13 cellular contexts compared by ENCODE assay signal in genomic region chr12:91991397-91992187, GRCh38.
DNase-seq lines count a peak whose midpoint lies in the region; ATAC-seq, FAIRE-seq and TF ChIP-seq lines count a peak whose summit lies in the region.
"Had no signal": no experiment of that assay in that cellular context is flagged by ENCODE, and none has a peak within 500 bp of the region (broad histone marks: within the 10 kb centered on the region; RNA-seq: fewer than 3 reads in every experiment).

No MANE protein-coding gene starts in this region.

- in situ Hi-C loops in HepG2 (cut with HindIII; ENCODE audit: extremely low pct_ligation_motif_present, low pct_unique_long_range_greater_than_20kb), result no loop called here

- POLR2A ChIA-PET in HepG2 (lab: Yijun Ruan, JAX), result no interaction called here

- ATAC-seq in GM21390 (IDR thresholded peaks at IDR 0.05; ENCODE audit: unreplicated experiment) (peak; percentile 75), HepG2 (no peak)

- H3K4me3 ChIP-seq in SU-DHL-6 (ENCODE audit: insufficient read depth, low read length, poor library complexity, severe bottlenecking), result no peak overlapping the region
- no peak overlapping the region for H3K4me3 ChIP-seq in HepG2 (replicated peaks in 1 of 3; ENCODE audit: insufficient read depth in 1 of 3, low read depth in 2 of 3, low read length in 3 of 3)

- H3K9me2 ChIP-seq in SU-DHL-6 (replicated peaks; ENCODE audit: insufficient read depth, low read length), result no peaks in the 10 kb centered on the region

- CTCF ChIA-PET in HepG2 (lab: Yijun Ruan, JAX; ENCODE audit: low intra/inter-chr PET ratio, low total read pairs), result no interaction called here

- no peak for TF ChIP-seq RAD21 in HepG2 (CRISPR knock-in tag; IDR thresholded peaks at IDR 0.05)

- H3K79me2 ChIP-seq in SU-DHL-6 (ENCODE audit: insufficient read depth, low read length) (no peaks in the 10 kb centered on the region), HepG2 (ENCODE audit: insufficient read depth, low read length) (no peaks in the 10 kb centered on the region)

- WGBS in HepG2 (ENCODE audit: low lambda C conversion rate), result 0% methylated on average over 1 of the region's 1 CpG

- no peaks in the 10 kb centered on the region for H3K36me3 ChIP-seq in SU-DHL-6 (ENCODE audit: low read length)
- H3K36me3 ChIP-seq in HepG2 (replicated peaks in 1 of 2; ENCODE audit: control insufficient read depth in 1 of 2, insufficient read depth in 2 of 2, low read length in 2 of 2), result no peaks in the 10 kb centered on the region

- no peak overlapping the region for H2AFZ ChIP-seq in SU-DHL-6 (ENCODE audit: low read depth, low read length, severe bottlenecking)
- no peak overlapping the region for H2AFZ ChIP-seq in HepG2 (ENCODE audit: low read length)

- TF ChIP-seq EP300 in HepG2 (IDR thresholded peaks at IDR 0.05; ENCODE audit: low read depth in 2 of 2, low read length in 2 of 2) (no peak), HepG2 (CRISPR knock-in tag; IDR thresholded peaks at IDR 0.05; ENCODE audit: borderline replicate concordance) (no peak)

- H3F3A ChIP-seq in SU-DHL-6 (ENCODE audit: insufficient read depth), result no peaks in the 10 kb centered on the region

- no peak overlapping the region for H3K9ac ChIP-seq in SU-DHL-6 (ENCODE audit: low read length)
- no peak overlapping the region for H3K9ac ChIP-seq in HepG2 (ENCODE audit: insufficient read depth, low read depth, low read length)

- no peak overlapping the region for H3K4me2 ChIP-seq in SU-DHL-6 (ENCODE audit: low read depth, low read length, poor library complexity, severe bottlenecking)
- H3K4me2 ChIP-seq in HepG2 (ENCODE audit: low read depth, low read length), result no peak overlapping the region

- H4K20me1 ChIP-seq in SU-DHL-6 (ENCODE audit: low read depth, low read length) (no peaks in the 10 kb centered on the region), HepG2 (ENCODE audit: insufficient read depth, low read length) (no peaks in the 10 kb centered on the region)

- H3K27me3 ChIP-seq in SU-DHL-6 (ENCODE audit: low read length), result no peaks in the 10 kb centered on the region
- H3K27me3 ChIP-seq in HepG2 (ENCODE audit: control insufficient read depth in 1 of 2, insufficient read depth in 2 of 2, low read length in 2 of 2), result no peaks in the 10 kb centered on the region

- H3K9me3 ChIP-seq in SU-DHL-6 (ENCODE audit: insufficient read depth, low read length) (no peaks in the 10 kb centered on the region), HepG2 (ENCODE audit: low read length) (no peaks in the 10 kb centered on the region)

- TF ChIP-seq CTCF in SU-DHL-6 (IDR thresholded peaks at IDR 0.05; ENCODE audit: insufficient read depth, low read length, poor library complexity, severe bottlenecking) (peak; percentile 12), HepG2 (CRISPR knock-in tag; IDR thresholded peaks at IDR 0.05) (0 out of 2 replicates have a peak, but pooled peaks have one; percentile 7)

- H3K27ac ChIP-seq in SU-DHL-6 (ENCODE audit: low read depth, low read length) (no peak overlapping the region), HepG2 (ENCODE audit: extremely low read length, insufficient read depth, low read length) (no peak overlapping the region)

- intact Hi-C loops in HepG2 (cut with micrococcal nuclease; ENCODE audit: unreplicated experiment), result loop anchor here (1.0 kb wide), 1 partner anchor 153 kb away; no protein-coding TSS in a partner anchor
- intact Hi-C loops in head of caudate nucleus (cut with DNase I), result no loop called here

- no peaks in the 10 kb centered on the region for H3K4me1 ChIP-seq in HepG2 (ENCODE audit: insufficient read depth, low read length)

- no peak for FAIRE-seq in HepG2 (lab: Jason Lieb, UNC)

- DNase-seq in ELR (ENCODE audit: low read depth) (peak; percentile 20), HepG2 (ENCODE audit: low spot score) (no peak), NCI-H2227 treated with DMSO at 0.1 percent for 48 hours (lab: John Stamatoyannopoulos, UW) (no peak), head of caudate nucleus (no peak), MV-4-11 (lab: John Stamatoyannopoulos, UW) (no peak), RPMI8226 (no peak)
- DNase-seq: activated CD4-positive, alpha-beta T cell treated with anti-CD3 and anti-CD28 coated beads for 4 hours; activated naive CD4-positive, alpha-beta T cell treated with anti-CD3 and anti-CD28 coated beads, Interleukin-2, amount 50 U/mL, for 16 hours; Calu3; NCI-H1694; stimulated activated naive B cell treated with anti-CD40 and anti-IgM and Interleukin-4, amounts not matched to agents 10 μg/mL and 1 μg/mL and 100 μg/mL, for 72 hours had no signal

- BruUV-seq in HepG2 (replicated peaks; lab: Mats Ljungman, UMichigan), result no TSS peak

- TF ChIP-seq POLR2A in HepG2 (IDR thresholded peaks at IDR 0.05; ENCODE audit: insufficient read depth in 1 of 2, low read depth in 2 of 2, low read length in 2 of 2), result no peak

TF ChIP-seq in HepG2, 621 proteins besides CTCF, POLR2A, EP300 and RAD21:
- TF ChIP-seq ZC3H4 (CRISPR knock-in tag; IDR thresholded peaks at IDR 0.05; ENCODE audit: borderline replicate concordance) (no peak), ZNF839 (CRISPR knock-in tag; IDR thresholded peaks at IDR 0.05; ENCODE audit: borderline replicate concordance) (no peak), STAG1 (CRISPR knock-in tag; IDR thresholded peaks at IDR 0.05) (peak; percentile 39; the same call in 1 of the 2 replicates), ZBTB26 (CRISPR knock-in tag; IDR thresholded peaks at IDR 0.05; ENCODE audit: borderline replicate concordance) (no peak), ZBTB4 (CRISPR knock-in tag; IDR thresholded peaks at IDR 0.05; ENCODE audit: borderline replicate concordance) (no peak), RFXANK (CRISPR knock-in tag; IDR thresholded peaks at IDR 0.05) (no peak), USF2 (IDR thresholded peaks at IDR 0.05; ENCODE audit: low read depth, low read length) (no peak), USF2 (CRISPR knock-in tag; IDR thresholded peaks at IDR 0.05; ENCODE audit: borderline replicate concordance) (no peak), ZNF430 (CRISPR knock-in tag; IDR thresholded peaks at IDR 0.05) (no peak)
TF ChIP-seq in HepG2: peak in this region for 1.
